Comparison of ENCODE assay signal across 16 cellular contexts in genomic region chr17:21201302-21201602, GRCh38. TPM values are rescaled to one million over a fixed set of nuclear protein-coding genes. Genes with fewer than 3 reads are reported as not detected.
DNase-seq lines count a peak whose midpoint lies in the region; ATAC-seq, FAIRE-seq and TF ChIP-seq lines count a peak whose summit lies in the region.
"Had no signal": no experiment of that assay in that cellular context is flagged by ENCODE, and none has a peak within 500 bp of the region (broad histone marks: within the 10 kb centered on the region; RNA-seq: fewer than 3 reads in every experiment).

No MANE protein-coding gene starts in this region.

- peak; percentile 86 for FAIRE-seq in HTR-8/SVneo (lab: Jason Lieb, UNC)
- FAIRE-seq: endothelial cell of umbilical vein, G401.6 had no signal

- no TSS peak for BruUV-seq in MCF 10A (replicated peaks; lab: Mats Ljungman, UMichigan)

- no peaks in the 10 kb centered on the region for H3K27me3 Mint-ChIP-seq in MCF 10A (ENCODE audit: insufficient read depth, unreplicated experiment)
- H3K27me3 Mint-ChIP-seq in stimulated activated memory B cell treated with anti-CD40 and anti-IgM and Interleukin-4, amounts not matched to agents 10 μg/mL and 1 μg/mL and 100 μg/mL, for 72 hours: no peaks in the 10 kb centered on the region
- H3K27me3 Mint-ChIP-seq: activated CD4-positive, alpha-beta T cell treated with anti-CD3 and anti-CD28 coated beads, Interleukin-2, amount 10 ng/mL, durations not matched to agents 7 days and 5 days; memory B cell had no signal

- no peak overlapping the region for H3K4me3 Mint-ChIP-seq in MCF 10A (ENCODE audit: unreplicated experiment)
- H3K4me3 Mint-ChIP-seq in stimulated activated memory B cell treated with anti-CD40 and anti-IgM and Interleukin-4, amounts not matched to agents 10 μg/mL and 1 μg/mL and 100 μg/mL, for 72 hours: no peak overlapping the region
- H3K4me3 Mint-ChIP-seq: activated CD4-positive, alpha-beta T cell treated with anti-CD3 and anti-CD28 coated beads, Interleukin-2, amount 10 ng/mL, durations not matched to agents 7 days and 5 days; memory B cell had no signal

- peaks cover 38% of the 10 kb centered on the region for H3K36me3 Mint-ChIP-seq in MCF 10A (ENCODE audit: insufficient read depth, unreplicated experiment)
- peaks cover 25% of the 10 kb centered on the region for H3K36me3 Mint-ChIP-seq in stimulated activated memory B cell treated with anti-CD40 and anti-IgM and Interleukin-4, amounts not matched to agents 10 μg/mL and 1 μg/mL and 100 μg/mL, for 72 hours

- no peaks in the 10 kb centered on the region for H3K9me3 ChIP-seq in left ventricle myocardium inferior (replicated peaks)

- peaks cover 76% of the 10 kb centered on the region for H3K4me1 ChIP-seq in left ventricle myocardium inferior

- no peaks in the 10 kb centered on the region for H3K27me3 ChIP-seq in left ventricle myocardium inferior (ENCODE audit: low read depth)
- H3K27me3 ChIP-seq: brain microvascular endothelial cell had no signal

- peak overlapping the region; percentile 27 for H3K27ac ChIP-seq in left ventricle myocardium inferior (replicated peaks)
- H3K27ac ChIP-seq: brain microvascular endothelial cell had no signal

- TF ChIP-seq CTCF in AG10803 (conservative IDR thresholded peaks at IDR 0.05; ENCODE audit: low read length): no peak
- TF ChIP-seq CTCF in MCF 10A (IDR thresholded peaks at IDR 0.05; ENCODE audit: unreplicated experiment): no peak
- TF ChIP-seq CTCF in left ventricle myocardium inferior (IDR thresholded peaks at IDR 0.05; ENCODE audit: borderline replicate concordance): no peak

- CTCF ChIA-PET in MCF 10A (lab: Yijun Ruan, JAX): interaction anchor here (0.6 to 1.4 kb wide), 3 partner anchors 15 to 160 kb away, joined by 3 to 5 read pairs (median 3); no protein-coding TSS in a partner anchor

- peaks cover 29% of the 10 kb centered on the region for H3K36me3 ChIP-seq in left ventricle myocardium inferior

- no peaks in the 10 kb centered on the region for H3K9me3 Mint-ChIP-seq in MCF 10A (ENCODE audit: unreplicated experiment)
- H3K9me3 Mint-ChIP-seq in stimulated activated memory B cell treated with anti-CD40 and anti-IgM and Interleukin-4, amounts not matched to agents 10 μg/mL and 1 μg/mL and 100 μg/mL, for 72 hours: no peaks in the 10 kb centered on the region
- H3K9me3 Mint-ChIP-seq: activated CD4-positive, alpha-beta T cell treated with anti-CD3 and anti-CD28 coated beads, Interleukin-2, amount 10 ng/mL, durations not matched to agents 7 days and 5 days; activated T-helper 2 cell treated with anti-CD3 and anti-CD28 coated beads, Interferon-gamma antibody, Interleukin-2, Interleukin-4, amounts not matched to agents 10 μg/mL and 5 μg/mL and 100 μg/mL, durations not matched to agents 14 hours and 24 hours and 36 hours; memory B cell had no signal

- no peak overlapping the region for H3K27ac Mint-ChIP-seq in MCF 10A (ENCODE audit: low read depth, unreplicated experiment)
- H3K27ac Mint-ChIP-seq in stimulated activated memory B cell treated with anti-CD40 and anti-IgM and Interleukin-4, amounts not matched to agents 10 μg/mL and 1 μg/mL and 100 μg/mL, for 72 hours: no peak overlapping the region
- H3K27ac Mint-ChIP-seq: activated CD4-positive, alpha-beta T cell treated with anti-CD3 and anti-CD28 coated beads, Interleukin-2, amount 10 ng/mL, durations not matched to agents 7 days and 5 days; activated T-helper 2 cell treated with anti-CD3 and anti-CD28 coated beads, Interferon-gamma antibody, Interleukin-2, Interleukin-4, amounts not matched to agents 10 μg/mL and 5 μg/mL and 100 μg/mL, durations not matched to agents 14 hours and 24 hours and 36 hours; memory B cell had no signal

- DNase-seq in AG10803 (ENCODE audit: low read depth) (peak; percentile 70), HTR-8/SVneo (ENCODE audit: insufficient read length, low spot score) (no peak), MCF 10A (ENCODE audit: unreplicated experiment) (peak; percentile 7), left ventricle myocardium inferior (peak; percentile 44), NCI-H1417 treated with DMSO at 0.1 percent for 48 hours (lab: John Stamatoyannopoulos, UW) (no peak), hippocampal formation (lab: John Stamatoyannopoulos, UW) (no peak)
- no peak for DNase-seq in activated naive CD4-positive, alpha-beta T cell treated with anti-CD3 and anti-CD28 coated beads, Interleukin-2, amount 50 U/mL, for 16 hours
- DNase-seq: activated CD4-positive, alpha-beta T cell treated with anti-CD3 and anti-CD28 coated beads, Interleukin-2, amount 10 ng/mL, durations not matched to agents 7 days and 5 days; brain microvascular endothelial cell; KG1; OCI-M1 had no signal

- H3K4me1 Mint-ChIP-seq in MCF 10A (ENCODE audit: insufficient read depth, unreplicated experiment): peaks cover 4% of the 10 kb centered on the region
- H3K4me1 Mint-ChIP-seq in stimulated activated memory B cell treated with anti-CD40 and anti-IgM and Interleukin-4, amounts not matched to agents 10 μg/mL and 1 μg/mL and 100 μg/mL, for 72 hours: peaks cover 49% of the 10 kb centered on the region

- POLR2A ChIA-PET in MCF 10A (lab: Yijun Ruan, JAX): interaction anchor here (1.6 kb wide), 1 partner anchor 12 kb away, joined by 6 read pairs; the partner anchor contains the start of gene TMEM11

- intact Hi-C loops in MCF 10A (cut with micrococcal nuclease) (no loop called here), left ventricle myocardium inferior (cut with micrococcal nuclease) (no loop called here)

- ATAC-seq in stimulated activated memory B cell treated with anti-CD40 and anti-IgM and Interleukin-4, amounts not matched to agents 10 μg/mL and 1 μg/mL and 100 μg/mL, for 72 hours: no peak

- H3K4me3 ChIP-seq in AG10803 (ENCODE audit: low read length) (no peak overlapping the region), left ventricle myocardium inferior (no peak overlapping the region)

RNA-seq across cellular contexts. Expression of gene TMEM11, which starts 12.7 kb away (rescaled TPM):
- 27.8 and 33.5 TPM in 2 replicates for total RNA-seq in MCF 10A (2022)
- total RNA-seq in left ventricle myocardium inferior: 39.7 TPM

RNA-seq across cellular contexts. Expression of gene NATD1, which starts 52.0 kb away (rescaled TPM):
- total RNA-seq in MCF 10A (2022) (2.3 and 2.5 TPM in 2 replicates), left ventricle myocardium inferior (17.7 TPM)

Comparison
In these comparisons a context has a peak if more than half of its experiments do, and no peak if none do; other contexts are left out.
1. DNase-seq: peak in AG10803 (single experiment), MCF 10A (single experiment) and left ventricle myocardium inferior (single experiment); none in HTR-8/SVneo (single experiment), NCI-H1417 treated with DMSO at 0.1 percent for 48 hours (single experiment), activated naive CD4-positive, alpha-beta T cell treated with anti-CD3 and anti-CD28 coated beads, Interleukin-2, amount 50 U/mL, for 16 hours (single experiment) and hippocampal formation (0 of 2).